Comparison of ENCODE assay signal across 8 cellular contexts in genomic region chr16:11794991-11795886, GRCh38. TPM values are rescaled to one million over a fixed set of nuclear protein-coding genes. Genes with fewer than 3 reads are reported as not detected.
DNase-seq lines count a peak whose midpoint lies in the region; ATAC-seq and TF ChIP-seq lines count a peak whose summit lies in the region.

No MANE protein-coding gene starts in this region.

- H2BK12ac ChIP-seq in mesenchymal stem cell (ENCODE audit: low read length in 2 of 2), result peak overlapping the region in 1 of 2 experiments; percentile 19

- TF ChIP-seq CTCF in 22Rv1 (IDR thresholded peaks at IDR 0.05), result no peak
- no peak for TF ChIP-seq CTCF in astrocyte of the cerebellum (IDR thresholded peaks at IDR 0.05; ENCODE audit: low read depth, low read length, missing control alignments)

- H2AK5ac ChIP-seq in mesenchymal stem cell (ENCODE audit: low read length, severe bottlenecking), result peak overlapping the region; percentile 87

- no peak overlapping the region for H2BK15ac ChIP-seq in mesenchymal stem cell (ENCODE audit: low read depth, poor library complexity, severe bottlenecking)

- H3K36me3 ChIP-seq in HAP-1 (replicated peaks) (peaks cover 16% of the 10 kb centered on the region), mesenchymal stem cell (ENCODE audit: control insufficient read depth in 1 of 2, insufficient read depth in 2 of 2, low read depth in 1 of 2, low read length in 2 of 2) (peaks cover 7 to 8% of the 10 kb centered on the region in 2 experiments)

- peak overlapping the region in 1 of 2 experiments; percentile 75 for H3K4ac ChIP-seq in mesenchymal stem cell (ENCODE audit: low read depth in 1 of 2, low read length in 2 of 2)

- H3K9ac ChIP-seq in mesenchymal stem cell (ENCODE audit: low read length), result peak overlapping the region; percentile 98

- in situ Hi-C loops in HAP-1 (cut with MboI; ENCODE audit: low sequenced_read_pairs), result no loop called here
- in situ Hi-C loops in astrocyte of the cerebellum (cut with HindIII; ENCODE audit: low sequenced_read_pairs), result no loop called here

- H3K79me1 ChIP-seq in mesenchymal stem cell (replicated peaks; ENCODE audit: low read length, poor library complexity, severe bottlenecking), result peaks cover 8% of the 10 kb centered on the region

- peak overlapping the region; percentile 87 for H3K4me2 ChIP-seq in mesenchymal stem cell (ENCODE audit: low read length, poor library complexity, severe bottlenecking)

- H4K8ac ChIP-seq in mesenchymal stem cell (ENCODE audit: low read length), result no peak overlapping the region

- no peak overlapping the region for H3K14ac ChIP-seq in mesenchymal stem cell (ENCODE audit: low read length in 2 of 2)

- H2BK5ac ChIP-seq in mesenchymal stem cell (ENCODE audit: low read depth, low read length, poor library complexity, severe bottlenecking), result no peak overlapping the region

- 97% methylated on average over 15 of the region's 21 CpGs for WGBS in mesenchymal stem cell

- no peak overlapping the region for H4K91ac ChIP-seq in mesenchymal stem cell (ENCODE audit: low read length)

- H3K27ac ChIP-seq in 22Rv1, result peak overlapping the region; percentile 86
- H3K27ac ChIP-seq in mesenchymal stem cell (ENCODE audit: low read length, poor library complexity, severe bottlenecking), result no peak overlapping the region

- H3K4me1 ChIP-seq in HAP-1 (peaks cover 28% of the 10 kb centered on the region), mesenchymal stem cell (ENCODE audit: control insufficient read depth, insufficient read depth, low read depth, low read length) (peaks cover 33% of the 10 kb centered on the region)

- no peak for ATAC-seq in HG03280 (IDR thresholded peaks at IDR 0.05; ENCODE audit: unreplicated experiment)
- no peak for ATAC-seq in HG03097 (IDR thresholded peaks at IDR 0.05; ENCODE audit: low FRiP score, unreplicated experiment)

- H3K18ac ChIP-seq in mesenchymal stem cell (ENCODE audit: low read depth in 1 of 2, low read length in 2 of 2), result no peak overlapping the region

- no peak overlapping the region for H3K23ac ChIP-seq in mesenchymal stem cell (ENCODE audit: low read length in 2 of 2)

- H3K9me3 ChIP-seq in HAP-1 (no peaks in the 10 kb centered on the region; the same call in 1 of the 2 replicates), mesenchymal stem cell (ENCODE audit: control insufficient read depth, low read length) (no peaks in the 10 kb centered on the region)

- H3K27me3 ChIP-seq in HAP-1 (ENCODE audit: low read depth) (no peaks in the 10 kb centered on the region), mesenchymal stem cell (ENCODE audit: control insufficient read depth in 1 of 2, insufficient read depth in 1 of 2, low read length in 2 of 2) (no peaks in the 10 kb centered on the region)

- peak overlapping the region; percentile 60 for H3K4me3 ChIP-seq in HAP-1
- H3K4me3 ChIP-seq in astrocyte of the cerebellum (ENCODE audit: low read depth, low read length), result peak overlapping the region; percentile 99
- H3K4me3 ChIP-seq in mesenchymal stem cell (ENCODE audit: insufficient read depth in 1 of 2, low read depth in 1 of 2, low read length in 2 of 2), result peak overlapping the region; percentile 28 to 92

- DNase-seq in HAP-1 (ENCODE audit: low spot score in 2 of 2) (no peak), astrocyte of the cerebellum (ENCODE audit: low read depth) (no peak), mesenchymal stem cell (no peak), activated gamma-delta T cell (lab: John Stamatoyannopoulos, UW) (no peak), iPS-NIHi7 (ENCODE audit: extremely low spot score) (no peak)

- H2BK120ac ChIP-seq in mesenchymal stem cell (ENCODE audit: low read depth, low read length), result no peak overlapping the region

- no peak overlapping the region for H2AFZ ChIP-seq in mesenchymal stem cell (ENCODE audit: low read depth, low read length)

RNA-seq across cellular contexts. Expression of gene ZC3H7A, which starts 1.8 kb away (rescaled TPM):
- 36.3 TPM for polyA plus RNA-seq in mesenchymal stem cell (2013, experiment 1 of 2)
- 35.3 TPM for polyA plus RNA-seq in mesenchymal stem cell (2013, experiment 2 of 2)

RNA-seq across cellular contexts. Expression of gene TXNDC11, which starts 52.6 kb away (rescaled TPM):
- 31.9 TPM for polyA plus RNA-seq in mesenchymal stem cell (2013, experiment 1 of 2)
- polyA plus RNA-seq in mesenchymal stem cell (2013, experiment 2 of 2), result 32.0 TPM

RNA-seq across cellular contexts. Expression of gene RSL1D1, which starts 56.1 kb away (rescaled TPM):
- polyA plus RNA-seq in mesenchymal stem cell (2013, experiment 1 of 2), result 167 TPM
- 167 TPM for polyA plus RNA-seq in mesenchymal stem cell (2013, experiment 2 of 2)
